12 cellular contexts compared by ENCODE assay signal in the genomic region with DNA sequence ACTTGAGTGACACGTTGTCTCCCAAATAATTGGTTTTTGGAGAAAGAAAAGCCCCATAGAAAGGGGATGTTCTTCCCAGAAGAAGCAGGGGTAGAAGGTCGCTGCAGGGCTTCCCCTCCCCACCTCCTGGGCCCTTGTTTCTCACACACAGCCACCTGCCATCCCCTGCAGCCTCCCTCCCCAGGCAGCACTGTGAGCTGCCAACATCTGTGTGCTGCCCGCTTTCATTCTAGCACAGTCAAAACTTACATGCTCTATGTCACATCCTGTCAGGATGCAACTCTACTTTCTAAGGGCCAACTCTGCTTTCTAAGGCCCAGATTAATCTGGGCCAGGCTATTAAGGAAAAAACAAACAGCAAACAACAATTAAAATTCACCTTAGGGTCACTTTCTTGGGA.
A peak's percentile ranks its signal among the peaks of the same experiment; 100 is the strongest.
DNase-seq lines count a peak whose midpoint lies in the region; ATAC-seq, FAIRE-seq and TF ChIP-seq lines count a peak whose summit lies in the region.
"Had no signal": no experiment of that assay in that cellular context is flagged by ENCODE, and none has a peak within 500 bp of the region (broad histone marks: within the 10 kb centered on the region; RNA-seq: fewer than 3 reads in every experiment).

No MANE protein-coding gene starts in this region.

- CTCF ChIA-PET in GM12878 (lab: Yijun Ruan, JAX) = interaction anchor here (1.4 kb wide), 1 partner anchor 71 kb away, joined by 3 read pairs; no protein-coding TSS in a partner anchor

- no peak overlapping the region for H3K27ac Mint-ChIP-seq in activated CD4-positive, alpha-beta T cell treated with anti-CD3 and anti-CD28 coated beads, Interleukin-2, amount 10 ng/mL, durations not matched to agents 24 days and 14 days
- H3K27ac Mint-ChIP-seq: activated naive CD4-positive, alpha-beta T cell treated with anti-CD3 and anti-CD28 coated beads, Interleukin-2, amount 10 ng/mL, durations not matched to agents 7 days and 5 days; T-helper 2 cell treated with Interferon-gamma antibody and Interleukin-4, amounts not matched to agents 5 μg/mL and 100 μg/mL, for 36 hours had no signal

- H3K9me3 ChIP-seq in GM12878 (replicated peaks; ENCODE audit: control insufficient read depth, insufficient read depth, low read length) = no peaks in the 10 kb centered on the region
- H3K9me3 ChIP-seq: prostate gland had no signal

- H3K36me3 ChIP-seq in GM12878 (ENCODE audit: control insufficient read depth in 2 of 2, insufficient read depth in 2 of 2, low read length in 1 of 2) = no peaks in the 10 kb centered on the region
- H3K36me3 ChIP-seq: prostate gland had no signal

- TF ChIP-seq EP300 in GM12878 (IDR thresholded peaks at IDR 0.05; ENCODE audit: borderline replicate concordance in 1 of 2, control insufficient read depth in 1 of 2, low read depth in 2 of 2, low read length in 2 of 2) = no peak

- no peak overlapping the region for H3K4me3 ChIP-seq in GM12878
- H3K4me3 ChIP-seq: prostate gland had no signal

- no peaks in the 10 kb centered on the region for H3K9me3 Mint-ChIP-seq in activated CD4-positive, alpha-beta T cell treated with anti-CD3 and anti-CD28 coated beads, Interleukin-2, amount 10 ng/mL, durations not matched to agents 24 days and 14 days
- H3K9me3 Mint-ChIP-seq: activated naive CD4-positive, alpha-beta T cell treated with anti-CD3 and anti-CD28 coated beads, Interleukin-2, amount 10 ng/mL, durations not matched to agents 7 days and 5 days; T-helper 2 cell treated with Interferon-gamma antibody and Interleukin-4, amounts not matched to agents 5 μg/mL and 100 μg/mL, for 36 hours had no signal

- H3K9ac ChIP-seq in GM12878 (ENCODE audit: control insufficient read depth, insufficient read depth, low read length) = no peak overlapping the region

- RAD21 ChIA-PET in GM12878 (lab: Charles Lee; ENCODE audit: unreplicated experiment) = no interaction called here

- no peaks in the 10 kb centered on the region for H4K20me1 ChIP-seq in GM12878 (ENCODE audit: control insufficient read depth, insufficient read depth)

- no TSS peak for BruUV-seq in GM12878 (replicated peaks; lab: Mats Ljungman, UMichigan)

- WGBS in GM12878 (ENCODE audit: insufficient coverage, insufficient replicate concordance, low lambda C conversion rate, missing lambda C conversion rate) = 7% methylated on average over 3 of the region's 3 CpGs

- no peak overlapping the region for H2AFZ ChIP-seq in GM12878 (ENCODE audit: control insufficient read depth, low read depth, low read length)

- SMC1A ChIA-PET in GM12878 (lab: Charles Lee; ENCODE audit: uncharacterized antibody, unreplicated experiment) = interaction anchor here (0.9 to 1.5 kb wide), 4 partner anchors 8 to 157 kb away, joined by 3 to 4 read pairs (median 3); no protein-coding TSS in a partner anchor

- DNase-seq in GM12878 (ENCODE audit: low read depth, low spot score) (peak; percentile 15), posterior cingulate gyrus (no peak), left cardiac atrium (no peak), omental fat pad (ENCODE audit: low spot score) (no peak)
- no peak for DNase-seq in activated CD4-positive, alpha-beta T cell treated with anti-CD3 and anti-CD28 coated beads, Interleukin-2, amount 10 ng/mL, durations not matched to agents 24 days and 14 days
- DNase-seq: activated naive CD4-positive, alpha-beta T cell treated with anti-CD3 and anti-CD28 coated beads, Interleukin-2, amount 10 ng/mL, durations not matched to agents 7 days and 5 days; NCI-H446 treated with DMSO at 0.1 percent for 48 hours had no signal

- no peaks in the 10 kb centered on the region for H3K4me1 Mint-ChIP-seq in activated CD4-positive, alpha-beta T cell treated with anti-CD3 and anti-CD28 coated beads, Interleukin-2, amount 10 ng/mL, durations not matched to agents 24 days and 14 days
- H3K4me1 Mint-ChIP-seq: activated naive CD4-positive, alpha-beta T cell treated with anti-CD3 and anti-CD28 coated beads, Interleukin-2, amount 10 ng/mL, durations not matched to agents 7 days and 5 days had no signal

- H3K36me3 Mint-ChIP-seq in activated CD4-positive, alpha-beta T cell treated with anti-CD3 and anti-CD28 coated beads, Interleukin-2, amount 10 ng/mL, durations not matched to agents 24 days and 14 days (ENCODE audit: low read depth) = no peaks in the 10 kb centered on the region
- H3K36me3 Mint-ChIP-seq: activated naive CD4-positive, alpha-beta T cell treated with anti-CD3 and anti-CD28 coated beads, Interleukin-2, amount 10 ng/mL, durations not matched to agents 7 days and 5 days had no signal

- H3K4me3 Mint-ChIP-seq in activated CD4-positive, alpha-beta T cell treated with anti-CD3 and anti-CD28 coated beads, Interleukin-2, amount 10 ng/mL, durations not matched to agents 24 days and 14 days = no peak overlapping the region
- H3K4me3 Mint-ChIP-seq: activated naive CD4-positive, alpha-beta T cell treated with anti-CD3 and anti-CD28 coated beads, Interleukin-2, amount 10 ng/mL, durations not matched to agents 7 days and 5 days; T-helper 2 cell treated with Interferon-gamma antibody and Interleukin-4, amounts not matched to agents 5 μg/mL and 100 μg/mL, for 36 hours had no signal

- intact Hi-C loops in GM12878 (cut with micrococcal nuclease; ENCODE audit: unreplicated experiment) (no loop called here), posterior cingulate gyrus (cut with DNase I) (no loop called here), left cardiac atrium (cut with DNase I) (no loop called here)
- intact Hi-C loops in activated CD4-positive, alpha-beta T cell treated with anti-CD3 and anti-CD28 coated beads, Interleukin-2, amount 10 ng/mL, durations not matched to agents 24 days and 14 days (cut with micrococcal nuclease) = no loop called here

- no peaks in the 10 kb centered on the region for H3K4me1 ChIP-seq in GM12878 (ENCODE audit: control insufficient read depth, insufficient read depth, low read length)
- H3K4me1 ChIP-seq: prostate gland had no signal

- no peak for TF ChIP-seq RAD21 in GM12878 (IDR thresholded peaks at IDR 0.05; ENCODE audit: insufficient read depth, low read depth, low read length)

- POLR2A ChIA-PET in GM12878 (lab: Charles Lee) = no interaction called here

- no peak for FAIRE-seq in GM12878 (lab: Jason Lieb, UNC)

- no peaks in the 10 kb centered on the region for H3K27me3 ChIP-seq in GM12878 (replicated peaks in 1 of 2; ENCODE audit: control insufficient read depth in 2 of 2, insufficient read depth in 2 of 2, low read length in 1 of 2)

- ATAC-seq in GM18858 (IDR thresholded peaks at IDR 0.05; ENCODE audit: unreplicated experiment) = peak; percentile 98
- peak; percentile 96 for ATAC-seq in GM21717 (IDR thresholded peaks at IDR 0.05; ENCODE audit: unreplicated experiment)
- ATAC-seq in HG03378 (IDR thresholded peaks at IDR 0.05; ENCODE audit: unreplicated experiment) = peak; percentile 80
- peak; percentile 87 for ATAC-seq in GM12878
- ATAC-seq in left cardiac atrium = no peak
- no peak for ATAC-seq in omental fat pad (ENCODE audit: low FRiP score)

- no peaks in the 10 kb centered on the region for H3K79me2 ChIP-seq in GM12878 (ENCODE audit: control insufficient read depth, insufficient read depth, low read length)

- TF ChIP-seq POLR2A in GM12878 (IDR thresholded peaks at IDR 0.05; ENCODE audit: low read depth, low read length) = no peak

- H3K4me2 ChIP-seq in GM12878 (ENCODE audit: control insufficient read depth, insufficient read depth) = no peak overlapping the region

- in situ Hi-C loops in GM12878 (cut with MboI) = no loop called here

- no peaks in the 10 kb centered on the region for H3K27me3 Mint-ChIP-seq in activated CD4-positive, alpha-beta T cell treated with anti-CD3 and anti-CD28 coated beads, Interleukin-2, amount 10 ng/mL, durations not matched to agents 24 days and 14 days
- H3K27me3 Mint-ChIP-seq: activated naive CD4-positive, alpha-beta T cell treated with anti-CD3 and anti-CD28 coated beads, Interleukin-2, amount 10 ng/mL, durations not matched to agents 7 days and 5 days had no signal

- TF ChIP-seq CTCF in GM12878 (IDR thresholded peaks at IDR 0.05 in 2 of 3, conservative IDR thresholded peaks at IDR 0.05 in 1 of 3; ENCODE audit: control insufficient read depth in 2 of 3, extremely low read depth in 1 of 3, insufficient read depth in 1 of 3, low read depth in 3 of 3, low read length in 3 of 3) = no peak
- no peak for TF ChIP-seq CTCF in omental fat pad (IDR thresholded peaks at IDR 0.05)

- H3K27ac ChIP-seq in GM12878 (ENCODE audit: control insufficient read depth, insufficient read depth) = no peak overlapping the region
- H3K27ac ChIP-seq: prostate gland had no signal

TF ChIP-seq in GM12878, 131 proteins besides CTCF, POLR2A, EP300 and RAD21 (continues in another document):
- TF ChIP-seq CHD1 (IDR thresholded peaks at IDR 0.05; ENCODE audit: low read depth, low read length) = no peak
- TF ChIP-seq, protein P1, sequence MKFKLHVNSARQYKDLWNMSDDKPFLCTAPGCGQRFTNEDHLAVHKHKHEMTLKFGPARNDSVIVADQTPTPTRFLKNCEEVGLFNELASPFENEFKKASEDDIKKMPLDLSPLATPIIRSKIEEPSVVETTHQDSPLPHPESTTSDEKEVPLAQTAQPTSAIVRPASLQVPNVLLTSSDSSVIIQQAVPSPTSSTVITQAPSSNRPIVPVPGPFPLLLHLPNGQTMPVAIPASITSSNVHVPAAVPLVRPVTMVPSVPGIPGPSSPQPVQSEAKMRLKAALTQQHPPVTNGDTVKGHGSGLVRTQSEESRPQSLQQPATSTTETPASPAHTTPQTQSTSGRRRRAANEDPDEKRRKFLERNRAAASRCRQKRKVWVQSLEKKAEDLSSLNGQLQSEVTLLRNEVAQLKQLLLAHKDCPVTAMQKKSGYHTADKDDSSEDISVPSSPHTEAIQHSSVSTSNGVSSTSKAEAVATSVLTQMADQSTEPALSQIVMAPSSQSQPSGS (IDR thresholded peaks at IDR 0.05; ENCODE audit: low read length) = no peak
- TF ChIP-seq EGR1 (IDR thresholded peaks at IDR 0.05; ENCODE audit: borderline replicate concordance in 1 of 2, low read depth in 2 of 2, low read length in 2 of 2) = no peak
- no peak for TF ChIP-seq RAD51 (IDR thresholded peaks at IDR 0.05)
- TF ChIP-seq NRF1 (conservative IDR thresholded peaks at IDR 0.05; ENCODE audit: low read depth, low read length) = no peak
- no peak for TF ChIP-seq PML (IDR thresholded peaks at IDR 0.05; ENCODE audit: low read length)
- no peak for TF ChIP-seq PAX8 (IDR thresholded peaks at IDR 0.05)
- TF ChIP-seq ESRRA (IDR thresholded peaks at IDR 0.05; ENCODE audit: low read length) = no peak
- TF ChIP-seq SIX5 (IDR thresholded peaks at IDR 0.05; ENCODE audit: low read depth, low read length, severe bottlenecking) = no peak
- TF ChIP-seq FOXK2 (IDR thresholded peaks at IDR 0.05) = no peak
- TF ChIP-seq PAX5 (IDR thresholded peaks at IDR 0.05; ENCODE audit: borderline replicate concordance, low read depth, low read length) = no peak
- TF ChIP-seq TCF7 (IDR thresholded peaks at IDR 0.05; ENCODE audit: borderline replicate concordance) = no peak

Comparison
In these comparisons a context has a peak if more than half of its experiments do, and no peak if none do; other contexts are left out.
1. ATAC-seq: peak in GM18858 (single experiment), GM21717 (single experiment), HG03378 (single experiment) and GM12878 (single experiment); none in left cardiac atrium (0 of 2) and omental fat pad (single experiment).